In the genomic region with DNA sequence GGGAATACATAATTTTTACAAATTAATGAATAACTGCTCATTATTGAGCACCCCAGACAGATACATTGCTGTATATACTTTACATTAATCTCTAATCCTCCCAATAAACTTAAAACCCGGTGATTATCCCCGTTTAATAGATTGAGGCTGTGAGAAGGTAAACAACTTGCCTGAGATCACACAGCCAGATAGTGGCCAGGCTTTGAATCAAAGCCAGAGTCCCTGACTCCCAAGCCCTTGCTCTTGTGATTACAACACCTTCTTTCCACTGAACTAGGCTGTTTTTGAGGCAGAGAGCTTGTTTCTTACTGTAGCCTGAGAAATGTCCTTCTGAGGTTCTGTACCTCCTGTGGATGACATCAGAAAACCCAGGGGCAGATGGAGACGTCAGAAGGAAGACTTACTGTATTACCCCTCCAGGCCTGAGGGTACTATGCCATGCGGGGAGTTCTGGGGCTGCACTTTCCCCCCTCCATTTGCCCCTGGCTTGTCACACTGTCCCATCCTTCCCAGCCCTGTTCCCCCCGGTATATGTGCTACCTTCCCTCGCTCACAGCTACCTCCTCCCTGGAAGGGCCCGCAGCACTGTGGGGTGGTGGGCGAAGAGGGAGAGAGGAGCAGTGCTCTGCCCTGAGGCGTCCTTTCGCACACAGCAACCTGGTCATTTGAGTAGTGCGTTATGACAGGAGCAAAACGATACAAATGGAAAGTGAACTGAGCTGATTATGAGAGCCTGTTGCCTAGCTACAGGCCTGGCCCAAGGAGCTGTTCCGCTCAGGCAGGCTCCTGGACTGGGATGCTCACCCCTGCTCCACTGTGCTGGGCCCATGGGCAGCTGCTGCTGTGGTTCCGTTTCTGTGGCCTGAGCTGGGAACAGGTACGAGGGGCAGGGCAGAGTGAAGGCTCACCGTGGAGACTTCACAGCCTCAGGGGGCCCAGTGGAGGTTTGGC, we compare ENCODE assay signal across 10 cellular contexts. TPM values are rescaled to one million over a fixed set of nuclear protein-coding genes. Genes with fewer than 3 reads are reported as not detected.
DNase-seq lines count a peak whose midpoint lies in the region; ATAC-seq, FAIRE-seq and TF ChIP-seq lines count a peak whose summit lies in the region.
"Had no signal": no experiment of that assay in that cellular context is flagged by ENCODE, and none has a peak within 500 bp of the region (broad histone marks: within the 10 kb centered on the region; RNA-seq: fewer than 3 reads in every experiment).

No MANE protein-coding gene starts in this region.

- no peak overlapping the region for H3K27ac Mint-ChIP-seq in activated CD8-positive, alpha-beta memory T cell treated with anti-CD3 and anti-CD28 coated beads, Interleukin-2, amount 10 ng/mL, durations not matched to agents 7 days and 5 days
- H3K27ac Mint-ChIP-seq: T-helper 1 cell treated with Interleukin-12 subunit alpha and Interleukin-12 subunit beta and Interleukin-4 antibody, amounts not matched to agents 30 μg/mL and 1 μg/mL, for 36 hours had no signal

- H3K36me3 Mint-ChIP-seq in activated CD8-positive, alpha-beta memory T cell treated with anti-CD3 and anti-CD28 coated beads, Interleukin-2, amount 10 ng/mL, durations not matched to agents 7 days and 5 days: peaks cover 3% of the 10 kb centered on the region

- peak; percentile 44 for DNase-seq in COLO668 (lab: John Stamatoyannopoulos, UW; ENCODE audit: unreplicated experiment)
- DNase-seq in HuH-7.5 (ENCODE audit: low spot score): peak; percentile 57
- DNase-seq in bronchial epithelial cell (ENCODE audit: low read depth): no peak
- peak; percentile 54 to 64 (median 58) for DNase-seq in pancreas
- no peak for DNase-seq in DMS53 (lab: John Stamatoyannopoulos, UW)
- DNase-seq in HEK293T (ENCODE audit: extremely low spot score): no peak
- DNase-seq in activated CD8-positive, alpha-beta memory T cell treated with anti-CD3 and anti-CD28 coated beads, Interleukin-2, amount 10 ng/mL, durations not matched to agents 7 days and 5 days: no peak
- DNase-seq: DMS153, MV-4-11 had no signal

- H3K4me3 ChIP-seq in bronchial epithelial cell (ENCODE audit: low read depth, low read length) (no peak overlapping the region), pancreas (peak overlapping the region in 1 of 4 donors; percentile 6)

- peak; percentile 29 to 50 (median 36) for ATAC-seq in pancreas
- ATAC-seq in activated CD8-positive, alpha-beta memory T cell treated with anti-CD3 and anti-CD28 coated beads, Interleukin-2, amount 10 ng/mL, durations not matched to agents 7 days and 5 days: no peak

- no peak overlapping the region for H3K4me3 Mint-ChIP-seq in activated CD8-positive, alpha-beta memory T cell treated with anti-CD3 and anti-CD28 coated beads, Interleukin-2, amount 10 ng/mL, durations not matched to agents 7 days and 5 days
- H3K4me3 Mint-ChIP-seq: T-helper 1 cell treated with Interleukin-12 subunit alpha and Interleukin-12 subunit beta and Interleukin-4 antibody, amounts not matched to agents 30 μg/mL and 1 μg/mL, for 36 hours had no signal

- intact Hi-C loops in pancreas (cut with DNase I): no loop called here

- CTCF ChIA-PET in HEK293T (lab: Yijun Ruan, JAX): interaction anchor here (0.5 to 1.9 kb wide), 7 partner anchors 12 to 281 kb away, joined by 3 to 7 read pairs (median 5); no protein-coding TSS in a partner anchor
- CTCF ChIA-PET in activated CD8-positive, alpha-beta memory T cell treated with anti-CD3 and anti-CD28 coated beads, Interleukin-2, amount 10 ng/mL, durations not matched to agents 7 days and 5 days (lab: Charles Lee): interaction anchor here (1.2 to 18.2 kb wide), 5 partner anchors 11 to 281 kb away, joined by 3 to 415 read pairs (median 4); no protein-coding TSS in a partner anchor

- 56 to 61% methylated on average over 16 of the region's 16 CpGs for WGBS in pancreas, 2 donors

- H3K4me1 ChIP-seq in pancreas: peaks cover 23 to 38% (median 27%) of the 10 kb centered on the region in 3 donors

- peak overlapping the region; percentile 24 to 77 (median 48) for H3K27ac ChIP-seq in pancreas

- no peak for TF ChIP-seq CTCF in bronchial epithelial cell (IDR thresholded peaks at IDR 0.05; ENCODE audit: insufficient read depth, low read length, severe bottlenecking)
- no peak for TF ChIP-seq CTCF in pancreas (IDR thresholded peaks at IDR 0.05)

- POLR2A ChIA-PET in HEK293T (lab: Yijun Ruan, JAX): interaction anchor here (1.2 to 2.1 kb wide), 2 partner anchors 123 to 125 kb away, joined by 3 to 8 read pairs; a partner anchor contains a TSS

- FAIRE-seq in bronchial epithelial cell (lab: Jason Lieb, UNC): peak; percentile 60
- FAIRE-seq in pancreas (lab: Jason Lieb, UNC): no peak

- H3K9me3 Mint-ChIP-seq in activated CD8-positive, alpha-beta memory T cell treated with anti-CD3 and anti-CD28 coated beads, Interleukin-2, amount 10 ng/mL, durations not matched to agents 7 days and 5 days (ENCODE audit: low read depth): no peaks in the 10 kb centered on the region
- H3K9me3 Mint-ChIP-seq: T-helper 1 cell treated with Interleukin-12 subunit alpha and Interleukin-12 subunit beta and Interleukin-4 antibody, amounts not matched to agents 30 μg/mL and 1 μg/mL, for 36 hours had no signal

- H3K27me3 Mint-ChIP-seq in activated CD8-positive, alpha-beta memory T cell treated with anti-CD3 and anti-CD28 coated beads, Interleukin-2, amount 10 ng/mL, durations not matched to agents 7 days and 5 days: peaks cover 13% of the 10 kb centered on the region

- H3K27me3 ChIP-seq in bronchial epithelial cell (ENCODE audit: control insufficient read depth, insufficient read depth, low read length) (no peaks in the 10 kb centered on the region), pancreas (no peaks in the 10 kb centered on the region)

- peaks cover 40% of the 10 kb centered on the region for H3K4me1 Mint-ChIP-seq in activated CD8-positive, alpha-beta memory T cell treated with anti-CD3 and anti-CD28 coated beads, Interleukin-2, amount 10 ng/mL, durations not matched to agents 7 days and 5 days

- H3K9me3 ChIP-seq in pancreas: no peaks in the 10 kb centered on the region

- H3K36me3 ChIP-seq in bronchial epithelial cell (ENCODE audit: control insufficient read depth, insufficient read depth, low read length) (no peaks in the 10 kb centered on the region), pancreas (no peaks in the 10 kb centered on the region)

TF ChIP-seq in HEK293T, 16 proteins besides CTCF, POLR2A, EP300 and RAD21:
- TF ChIP-seq FOXM1 (IDR thresholded peaks at IDR 0.05; ENCODE audit: borderline replicate concordance): no peak
- TF ChIP-seq, protein P1, sequence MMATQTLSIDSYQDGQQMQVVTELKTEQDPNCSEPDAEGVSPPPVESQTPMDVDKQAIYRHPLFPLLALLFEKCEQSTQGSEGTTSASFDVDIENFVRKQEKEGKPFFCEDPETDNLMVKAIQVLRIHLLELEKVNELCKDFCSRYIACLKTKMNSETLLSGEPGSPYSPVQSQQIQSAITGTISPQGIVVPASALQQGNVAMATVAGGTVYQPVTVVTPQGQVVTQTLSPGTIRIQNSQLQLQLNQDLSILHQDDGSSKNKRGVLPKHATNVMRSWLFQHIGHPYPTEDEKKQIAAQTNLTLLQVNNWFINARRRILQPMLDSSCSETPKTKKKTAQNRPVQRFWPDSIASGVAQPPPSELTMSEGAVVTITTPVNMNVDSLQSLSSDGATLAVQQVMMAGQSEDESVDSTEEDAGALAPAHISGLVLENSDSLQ (IDR thresholded peaks at IDR 0.05): no peak
- no peak for TF ChIP-seq FOXK2 (IDR thresholded peaks at IDR 0.05)
- TF ChIP-seq ZNF384 (IDR thresholded peaks at IDR 0.05): no peak
- TF ChIP-seq LEF1 (IDR thresholded peaks at IDR 0.05; ENCODE audit: borderline replicate concordance): no peak
- no peak for TF ChIP-seq ELF4 (IDR thresholded peaks at IDR 0.05)
- no peak for TF ChIP-seq HDGF (IDR thresholded peaks at IDR 0.05; ENCODE audit: borderline replicate concordance)
- no peak for TF ChIP-seq NFRKB (IDR thresholded peaks at IDR 0.05)
- TF ChIP-seq SP1 (IDR thresholded peaks at IDR 0.05): no peak
- TF ChIP-seq TARDBP (IDR thresholded peaks at IDR 0.05): no peak
- no peak for TF ChIP-seq L3MBTL2 (conservative IDR thresholded peaks at IDR 0.05)
- TF ChIP-seq BHLHE40 (IDR thresholded peaks at IDR 0.05; ENCODE audit: borderline replicate concordance): no peak
- no peak for TF ChIP-seq SUZ12 (IDR thresholded peaks at IDR 0.05)
- no peak for TF ChIP-seq CTBP1 (IDR thresholded peaks at IDR 0.05; ENCODE audit: borderline replicate concordance)

RNA-seq across cellular contexts. Expression of a gene that starts 4.6 kb away (rescaled TPM):
- total RNA-seq in bronchial epithelial cell (0.51 and 0.53 TPM in 2 replicates), pancreas (10 to 100 TPM in 3 of 6 donors, 1 to 10 TPM in 3; 7.8 to 18.6 (median 10.5) TPM)
- 1 to 10 TPM; 5.4 to 5.8 TPM for polyA plus RNA-seq in pancreas
- 1 to 10 TPM; 4.8 to 9.6 TPM for total RNA-seq in activated CD8-positive, alpha-beta memory T cell treated with anti-CD3 and anti-CD28 coated beads, Interleukin-2, amount 10 ng/mL, durations not matched to agents 7 days and 5 days

Comparison
In these comparisons a context has a peak if more than half of its experiments do, and no peak if none do; other contexts are left out.
1. DNase-seq: peak in COLO668 (single experiment), HuH-7.5 (single experiment) and pancreas (6 of 6); none in bronchial epithelial cell (single experiment), DMS53 (single experiment), HEK293T (single experiment) and activated CD8-positive, alpha-beta memory T cell treated with anti-CD3 and anti-CD28 coated beads, Interleukin-2, amount 10 ng/mL, durations not matched to agents 7 days and 5 days (single experiment).